In genomic region chr3:116848402-116848801, GRCh38 we compare ENCODE assay signal across 1 cellular context.
TF ChIP-seq lines count a peak whose summit lies in the region.

No MANE protein-coding gene starts in this region.

TF ChIP-seq in WTC11, 78 proteins besides CTCF, POLR2A, EP300 and RAD21 (continued from another document):
- TF ChIP-seq, protein P1, sequence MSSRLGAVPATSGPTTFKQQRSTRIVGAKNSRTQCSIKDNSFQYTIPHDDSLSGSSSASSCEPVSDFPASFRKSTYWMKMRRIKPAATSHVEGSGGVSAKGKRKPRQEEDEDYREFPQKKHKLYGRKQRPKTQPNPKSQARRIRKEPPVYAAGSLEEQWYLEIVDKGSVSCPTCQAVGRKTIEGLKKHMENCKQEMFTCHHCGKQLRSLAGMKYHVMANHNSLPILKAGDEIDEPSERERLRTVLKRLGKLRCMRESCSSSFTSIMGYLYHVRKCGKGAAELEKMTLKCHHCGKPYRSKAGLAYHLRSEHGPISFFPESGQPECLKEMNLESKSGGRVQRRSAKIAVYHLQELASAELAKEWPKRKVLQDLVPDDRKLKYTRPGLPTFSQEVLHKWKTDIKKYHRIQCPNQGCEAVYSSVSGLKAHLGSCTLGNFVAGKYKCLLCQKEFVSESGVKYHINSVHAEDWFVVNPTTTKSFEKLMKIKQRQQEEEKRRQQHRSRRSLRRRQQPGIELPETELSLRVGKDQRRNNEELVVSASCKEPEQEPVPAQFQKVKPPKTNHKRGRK (CRISPR knock-in tag; IDR thresholded peaks at IDR 0.05; ENCODE audit: borderline replicate concordance) = no peak
- TF ChIP-seq NFYB (CRISPR knock-in tag; conservative IDR thresholded peaks at IDR 0.05; ENCODE audit: low read depth) (no peak), ZNF317 (CRISPR knock-in tag; IDR thresholded peaks at IDR 0.05; ENCODE audit: borderline replicate concordance, low read depth) (no peak), ZBTB21 (CRISPR knock-in tag; IDR thresholded peaks at IDR 0.05; ENCODE audit: borderline replicate concordance) (no peak), ZNF423 (CRISPR knock-in tag; IDR thresholded peaks at IDR 0.05) (no peak), SOX15 (CRISPR knock-in tag; IDR thresholded peaks at IDR 0.05) (no peak), ZNF396 (CRISPR knock-in tag; IDR thresholded peaks at IDR 0.05; ENCODE audit: borderline replicate concordance) (no peak), FOXJ3 (CRISPR knock-in tag; IDR thresholded peaks at IDR 0.05; ENCODE audit: borderline replicate concordance) (no peak), IRF2 (CRISPR knock-in tag; IDR thresholded peaks at IDR 0.05; ENCODE audit: borderline replicate concordance, low read depth) (no peak)
